Comparison of ENCODE assay signal across 30 cellular contexts in the genomic region with DNA sequence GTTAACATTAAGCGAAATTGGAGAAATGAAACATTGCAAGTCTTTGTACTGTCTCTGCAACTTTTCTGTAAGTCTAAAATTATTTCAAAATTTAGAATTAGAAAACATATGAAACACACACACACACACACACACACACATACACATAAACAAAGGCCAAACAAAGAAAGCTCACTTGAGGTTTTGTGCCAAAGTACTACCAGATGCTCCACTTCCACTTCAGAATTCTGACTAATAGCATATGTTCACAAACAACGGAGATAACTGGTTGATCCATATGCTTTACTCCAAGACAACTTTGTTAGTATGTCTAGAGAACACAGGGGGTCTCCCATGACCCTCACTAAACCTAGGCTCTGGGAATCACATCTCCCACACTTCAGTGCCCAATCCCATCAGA.
DNase-seq lines count a peak whose midpoint lies in the region; ATAC-seq and TF ChIP-seq lines count a peak whose summit lies in the region.
"Had no signal": no experiment of that assay in that cellular context is flagged by ENCODE, and none has a peak within 500 bp of the region (broad histone marks: within the 10 kb centered on the region; RNA-seq: fewer than 3 reads in every experiment).

No MANE protein-coding gene starts in this region.

- H3K4me1 ChIP-seq in IMR-90 (ENCODE audit: control insufficient read depth, insufficient read depth, low read length) (peaks cover 5% of the 10 kb centered on the region; the same call in 1 of the 2 replicates), smooth muscle cell (ENCODE audit: low read depth) (peaks cover 19% of the 10 kb centered on the region)
- H3K4me1 ChIP-seq: testis had no signal

- TF ChIP-seq RAD21 in IMR-90 (IDR thresholded peaks at IDR 0.05; ENCODE audit: low read length), result no peak

- TF ChIP-seq POLR2A in IMR-90 (IDR thresholded peaks at IDR 0.05; ENCODE audit: low read depth, low read length), result no peak

- no CpG with 5 or more reads among the region's 2 CpGs for WGBS in IMR-90 (ENCODE audit: extremely low coverage in 2 of 2, insufficient read length in 1 of 2), 2 experiments
- 60% methylated on average over 2 of the region's 2 CpGs for WGBS in smooth muscle cell (ENCODE audit: low lambda C conversion rate)

- H3K9me3 ChIP-seq in IMR-90 (ENCODE audit: control insufficient read depth, insufficient read depth, low read length) (no peaks in the 10 kb centered on the region), smooth muscle cell (replicated peaks; ENCODE audit: low read depth) (no peaks in the 10 kb centered on the region)
- H3K9me3 ChIP-seq: heart left ventricle, testis had no signal

- H3F3A ChIP-seq in smooth muscle cell (ENCODE audit: low read depth), result peaks cover 5% of the 10 kb centered on the region

- H2BK20ac ChIP-seq in IMR-90 (ENCODE audit: low read depth, low read length), result peak overlapping the region; percentile 27; the same call in 1 of the 2 replicates

- H3K4me3 ChIP-seq in IMR-90 (ENCODE audit: insufficient read depth, low read depth, low read length) (no peak overlapping the region), cardiac fibroblast (replicated peaks in 1 of 2; ENCODE audit: low read depth in 2 of 2, low read length in 2 of 2) (no peak overlapping the region), smooth muscle cell (no peak overlapping the region)
- H3K4me3 ChIP-seq: heart left ventricle, SK-N-MC, skin epidermis, testis had no signal

- peak overlapping the region; percentile 51; the same call in 1 of the 2 replicates for H3K4me2 ChIP-seq in IMR-90 (ENCODE audit: low read depth, low read length)
- H3K4me2 ChIP-seq in smooth muscle cell, result peak overlapping the region; percentile 16
- H3K4me2 ChIP-seq: KMS-11 had no signal

- DNase-seq in NCI-H1105 treated with DMSO at 0.1 percent for 48 hours (lab: John Stamatoyannopoulos, UW) (peak; percentile 32), NCI-H1105 (lab: John Stamatoyannopoulos, UW) (no peak), IMR-90 (peak; percentile 63), cardiac fibroblast (ENCODE audit: low read depth in 2 of 2) (peak; percentile 45 to 70), smooth muscle cell (lab: John Stamatoyannopoulos, UW; ENCODE audit: unreplicated experiment) (no peak), NCI-H345 (lab: John Stamatoyannopoulos, UW) (no peak)
- DNase-seq: activated CD4-positive, alpha-beta T cell treated with anti-CD3 and anti-CD28 coated beads, Interleukin-2, amount 50 U/mL, for 1 hour; activated CD8-positive, alpha-beta memory T cell treated with anti-CD3 and anti-CD28 coated beads, Interleukin-2, amount 50 U/mL, for 4 hours; activated naive CD8-positive, alpha-beta T cell treated with anti-CD3 and anti-CD28 coated beads for 36 hours; cerebellar nuclear complex; effector CD8-positive, alpha-beta T cell; heart left ventricle; mesendoderm; MV-4-11; naive thymus-derived CD4-positive, alpha-beta T cell; NCI-H187 treated with DMSO at 0.1 percent for 48 hours; NCI-H510A treated with DMSO at 0.1 percent for 48 hours; occipital lobe; stimulated activated naive B cell treated with anti-CD40 and anti-IgM and Interleukin-4, amounts not matched to agents 10 μg/mL and 1 μg/mL and 100 μg/mL, for 72 hours; testis; WERI-Rb-1 had no signal

- H3K27me3 ChIP-seq in IMR-90 (ENCODE audit: control insufficient read depth, insufficient read depth, low read length) (no peaks in the 10 kb centered on the region), smooth muscle cell (ENCODE audit: low read depth) (no peaks in the 10 kb centered on the region)
- H3K27me3 ChIP-seq: heart left ventricle, testis had no signal

- H3K9me1 ChIP-seq in IMR-90 (ENCODE audit: insufficient read depth, low read length), result peaks cover 3% of the 10 kb centered on the region

- H3K14ac ChIP-seq in IMR-90 (replicated peaks; ENCODE audit: low read depth, low read length), result no peak overlapping the region; the same call in 1 of the 2 replicates

- peak overlapping the region; percentile 65 for H2BK5ac ChIP-seq in IMR-90 (ENCODE audit: low read depth, low read length, poor library complexity, severe bottlenecking)

- peak overlapping the region; percentile 85; the same call in 1 of the 2 replicates for H3K18ac ChIP-seq in IMR-90 (ENCODE audit: low read depth, low read length)

- H3K27ac ChIP-seq in IMR-90 (ENCODE audit: insufficient read depth, low read length) (peak overlapping the region; percentile 62; the same call in 1 of the 2 replicates), smooth muscle cell (ENCODE audit: low read depth) (peak overlapping the region; percentile 42)
- H3K27ac ChIP-seq: 22Rv1, heart left ventricle, KMS-11, RWPE1, SK-N-MC, skin epidermis, testis, WERI-Rb-1 had no signal

- H4K91ac ChIP-seq in IMR-90 (ENCODE audit: insufficient read depth, low read depth, low read length), result peak overlapping the region; percentile 18; the same call in 1 of the 2 replicates

- no peak overlapping the region; the same call in 1 of the 2 replicates for H3K23ac ChIP-seq in IMR-90 (ENCODE audit: low read depth, low read length)

- no peaks in the 10 kb centered on the region for H3K36me3 ChIP-seq in IMR-90 (ENCODE audit: control insufficient read depth, insufficient read depth, low read length)
- H3K36me3 ChIP-seq in smooth muscle cell (ENCODE audit: low read depth), result no peaks in the 10 kb centered on the region
- H3K36me3 ChIP-seq: heart left ventricle, WERI-Rb-1 had no signal

- peak overlapping the region; percentile 84; the same call in 2 of the 3 replicates for H2BK15ac ChIP-seq in IMR-90 (ENCODE audit: low read depth, low read length)

- no peak overlapping the region for H2AK9ac ChIP-seq in IMR-90 (replicated peaks; ENCODE audit: low read depth, low read length, poor library complexity)

- no peak overlapping the region for H3K56ac ChIP-seq in IMR-90 (ENCODE audit: extremely low read depth, insufficient read depth, low read length)

- CTCF ChIA-PET in IMR-90 (lab: Yijun Ruan, JAX), result interaction anchor here (1.0 kb wide), 1 partner anchor 99 kb away, joined by 5 read pairs; no protein-coding TSS in a partner anchor

- H4K5ac ChIP-seq in IMR-90 (ENCODE audit: low read depth, low read length), result peak overlapping the region; percentile 47; the same call in 1 of the 2 replicates

- no peak overlapping the region for H2AK5ac ChIP-seq in IMR-90 (ENCODE audit: low read depth, low read length)

- ATAC-seq in IMR-90 (ENCODE audit: low read depth) (peak; percentile 30), GM21367 (IDR thresholded peaks at IDR 0.05; ENCODE audit: unreplicated experiment) (no peak), GM19324 (IDR thresholded peaks at IDR 0.05; ENCODE audit: low FRiP score, unreplicated experiment) (no peak)
- ATAC-seq: activated T-helper 17 cell treated with anti-CD3 and anti-CD28 coated beads, Interleukin-2, amount 50 U/mL, for 72 hours; esophagus mucosa; heart left ventricle; naive thymus-derived CD4-positive, alpha-beta T cell; stimulated activated naive B cell treated with anti-CD40 and anti-IgM and Interleukin-4, amounts not matched to agents 10 μg/mL and 1 μg/mL and 100 μg/mL, for 72 hours had no signal

- H2AFZ ChIP-seq in IMR-90 (replicated peaks; ENCODE audit: low read length, poor library complexity), result peak overlapping the region; percentile 72
- H2AFZ ChIP-seq in smooth muscle cell (ENCODE audit: low read depth), result peak overlapping the region; percentile 67

- intact Hi-C loops in IMR-90 (cut with micrococcal nuclease), result no loop called here

- H3K4ac ChIP-seq in IMR-90 (ENCODE audit: low read depth, low read length), result peak overlapping the region; percentile 41; the same call in 1 of the 2 replicates

- POLR2A ChIA-PET in IMR-90 (lab: Charles Lee; ENCODE audit: unreplicated experiment), result interaction anchor here (0.5 kb wide), 1 partner anchor 151 kb away, joined by 3 read pairs; no protein-coding TSS in a partner anchor

- H3K79me2 ChIP-seq in smooth muscle cell (ENCODE audit: low read depth), result no peaks in the 10 kb centered on the region

- dilution Hi-C loops in IMR-90 (cut with HindIII; ENCODE audit: low sequenced_read_pairs, unreplicated experiment), result no loop called here

- in situ Hi-C loops in IMR-90 (cut with MboI; ENCODE audit: low sequenced_read_pairs), result no loop called here

- H4K8ac ChIP-seq in IMR-90 (ENCODE audit: low read depth in 2 of 2, low read length in 2 of 2), result peak overlapping the region in 1 of 2 experiments; percentile 64; a peak in 2 of 4 replicates

- no peaks in the 10 kb centered on the region for H3K79me1 ChIP-seq in IMR-90 (ENCODE audit: low read depth in 1 of 2, low read length in 2 of 2)

- no peaks in the 10 kb centered on the region for H4K20me1 ChIP-seq in IMR-90 (ENCODE audit: insufficient read depth, low read length)
- no peaks in the 10 kb centered on the region for H4K20me1 ChIP-seq in smooth muscle cell (ENCODE audit: low read depth)

- TF ChIP-seq CTCF in IMR-90 (conservative IDR thresholded peaks at IDR 0.05; ENCODE audit: low read depth, low read length) (no peak), cardiac fibroblast (IDR thresholded peaks at IDR 0.05; ENCODE audit: low read depth, low read length) (no peak), smooth muscle cell (IDR thresholded peaks at IDR 0.05; ENCODE audit: borderline replicate concordance, insufficient read depth, poor library complexity, severe bottlenecking) (no peak)

- H2BK120ac ChIP-seq in IMR-90 (ENCODE audit: low read depth, low read length), result peak overlapping the region; percentile 72

- no TSS peak for BruUV-seq in IMR-90 (replicated peaks; lab: Mats Ljungman, UMichigan)

- H3K9ac ChIP-seq in IMR-90 (ENCODE audit: low read depth, low read length) (no peak overlapping the region), smooth muscle cell (ENCODE audit: low read depth) (no peak overlapping the region)
- H3K9ac ChIP-seq: KMS-11 had no signal

TF ChIP-seq in IMR-90, 13 proteins besides CTCF, POLR2A, EP300 and RAD21 (continues in another document):
- TF ChIP-seq BHLHE40 (IDR thresholded peaks at IDR 0.05; ENCODE audit: low read depth, low read length), result no peak
- TF ChIP-seq MAZ (IDR thresholded peaks at IDR 0.05; ENCODE audit: borderline replicate concordance, low read depth, low read length), result no peak
- TF ChIP-seq CHD1 (IDR thresholded peaks at IDR 0.05; ENCODE audit: low read depth, low read length), result no peak
- TF ChIP-seq RFX5 (IDR thresholded peaks at IDR 0.05; ENCODE audit: low read depth, low read length), result no peak
- TF ChIP-seq, protein P1, sequence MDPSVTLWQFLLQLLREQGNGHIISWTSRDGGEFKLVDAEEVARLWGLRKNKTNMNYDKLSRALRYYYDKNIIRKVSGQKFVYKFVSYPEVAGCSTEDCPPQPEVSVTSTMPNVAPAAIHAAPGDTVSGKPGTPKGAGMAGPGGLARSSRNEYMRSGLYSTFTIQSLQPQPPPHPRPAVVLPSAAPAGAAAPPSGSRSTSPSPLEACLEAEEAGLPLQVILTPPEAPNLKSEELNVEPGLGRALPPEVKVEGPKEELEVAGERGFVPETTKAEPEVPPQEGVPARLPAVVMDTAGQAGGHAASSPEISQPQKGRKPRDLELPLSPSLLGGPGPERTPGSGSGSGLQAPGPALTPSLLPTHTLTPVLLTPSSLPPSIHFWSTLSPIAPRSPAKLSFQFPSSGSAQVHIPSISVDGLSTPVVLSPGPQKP (IDR thresholded peaks at IDR 0.05; ENCODE audit: borderline replicate concordance, low read depth, low read length), result no peak

Comparison
In these comparisons a context has a peak if more than half of its experiments do, and no peak if none do; other contexts are left out.
1. DNase-seq: peak in NCI-H1105 treated with DMSO at 0.1 percent for 48 hours (single experiment), IMR-90 (single experiment) and cardiac fibroblast (2 of 2); none in NCI-H1105 (single experiment), smooth muscle cell (single experiment) and NCI-H345 (single experiment).